In the genomic region with DNA sequence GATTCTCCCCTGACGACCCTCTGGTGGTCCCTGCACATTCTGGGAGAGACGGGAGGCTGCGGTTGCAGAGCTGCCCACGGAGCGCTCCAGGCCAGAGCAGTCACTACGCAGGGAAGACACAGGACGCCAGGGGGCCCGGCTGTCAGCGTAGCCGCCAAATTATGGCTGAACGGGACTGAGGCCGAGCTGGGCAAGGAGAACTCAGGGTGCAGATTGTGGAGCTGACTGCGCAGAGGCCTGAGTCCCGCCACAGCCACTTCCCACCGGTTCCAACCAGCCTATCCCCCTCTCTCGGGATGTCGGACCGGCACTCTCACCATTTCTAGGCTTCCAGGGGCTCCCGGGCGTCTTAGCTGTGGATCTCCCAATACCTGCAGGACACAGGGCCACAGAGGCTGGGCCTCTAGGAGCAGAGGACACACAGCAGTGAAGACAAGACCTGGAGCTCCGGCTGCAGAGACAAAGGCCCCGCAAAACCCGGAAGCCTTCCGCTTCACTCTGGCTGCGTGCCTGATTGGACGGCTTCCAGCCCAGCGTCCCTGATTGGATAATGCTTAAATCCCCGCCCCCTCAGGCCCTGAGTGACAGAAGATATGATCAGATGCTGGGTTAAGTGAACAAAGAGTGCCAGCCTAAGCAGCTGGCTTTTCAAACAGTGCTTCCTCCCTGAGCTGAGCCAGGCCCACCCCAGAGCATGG, we compare ENCODE assay signal across 8 cellular contexts.
A peak's percentile ranks its signal among the peaks of the same experiment; 100 is the strongest.
DNase-seq lines count a peak whose midpoint lies in the region; ATAC-seq and TF ChIP-seq lines count a peak whose summit lies in the region.

A gene (minus strand): TSS at position 461 of the 698 bp plus-strand sequence. CDS start 141 bp downstream, at position 320.

- H3K4me1 Mint-ChIP-seq in memory B cell = peaks cover 9% of the 10 kb centered on the region

- H3K36me3 ChIP-seq in effector memory CD4-positive, alpha-beta T cell (ENCODE audit: control insufficient read depth, insufficient read depth, low read length) = peaks cover 18% of the 10 kb centered on the region

- H3K4me3 Mint-ChIP-seq in memory B cell = peak within 1 kb of the TSS; percentile 100

- H3K4me1 ChIP-seq in effector memory CD4-positive, alpha-beta T cell (ENCODE audit: control insufficient read depth, insufficient read depth, low read length, poor library complexity, severe bottlenecking) = no peaks in the 10 kb centered on the region

- TF ChIP-seq CTCF in AG09319 (IDR thresholded peaks at IDR 0.05; ENCODE audit: low read depth, low read length) = peak; percentile 37

- peak within 1 kb of the TSS; percentile 73 for H3K27ac ChIP-seq in effector memory CD4-positive, alpha-beta T cell (ENCODE audit: insufficient read depth, low read length, poor library complexity, severe bottlenecking)

- peak within 1 kb of the TSS; percentile 100 for H3K27ac Mint-ChIP-seq in memory B cell

- no peaks in the 10 kb centered on the region for H3K27me3 ChIP-seq in effector memory CD4-positive, alpha-beta T cell (replicated peaks; ENCODE audit: control insufficient read depth, insufficient read depth, low read length, poor library complexity, severe bottlenecking)

- DNase-seq in AG09319 (ENCODE audit: extremely low read depth, low read depth) (peak; percentile 87), NCI-H526 (lab: John Stamatoyannopoulos, UW) (peak; percentile 91 to 93), memory B cell (ENCODE audit: low spot score in 2 of 2) (peak; percentile 81 to 90)
- DNase-seq in activated CD8-positive, alpha-beta memory T cell treated with anti-CD3 and anti-CD28 coated beads for 48 hours (ENCODE audit: low read depth in 2 of 3, low spot score in 2 of 3) = peak; percentile 58 to 69 (median 69)
- peak; percentile 80 to 90 (median 87) for DNase-seq in effector memory CD4-positive, alpha-beta T cell
- DNase-seq in stimulated activated CD4-positive, alpha-beta T cell treated with anti-CD3 and anti-CD28 coated beads, TNF-alpha, amount 100 ng/mL, for 48 hours (ENCODE audit: low read depth in 3 of 3) = peak; percentile 83 to 91 (median 87)

- peaks cover 23% of the 10 kb centered on the region for H3K9me3 Mint-ChIP-seq in memory B cell

- H3K36me3 Mint-ChIP-seq in memory B cell = peaks cover 39% of the 10 kb centered on the region

- peaks cover 16% of the 10 kb centered on the region for H3K9me3 ChIP-seq in effector memory CD4-positive, alpha-beta T cell (ENCODE audit: control insufficient read depth, low read length)

- H3K27me3 Mint-ChIP-seq in memory B cell = no peaks in the 10 kb centered on the region

- peak within 1 kb of the TSS; percentile 79 for H3K4me3 ChIP-seq in effector memory CD4-positive, alpha-beta T cell (ENCODE audit: insufficient read depth, low read depth, low read length, poor library complexity, severe bottlenecking)

- ATAC-seq in GM18873 (IDR thresholded peaks at IDR 0.05; ENCODE audit: low FRiP score, unreplicated experiment) (peak; percentile 91), HG03139 (IDR thresholded peaks at IDR 0.05; ENCODE audit: unreplicated experiment) (peak; percentile 83), memory B cell (ENCODE audit: low read depth) (peak; percentile 85)

Comparison
In these comparisons a context has a peak if more than half of its experiments do, and no peak if none do; other contexts are left out.
1. Peak in every context shown above with its lines: DNase-seq, ATAC-seq, H3K4me3 ChIP-seq and H3K27ac ChIP-seq.